ENCODE assay signal across 1 cellular context in genomic region chr22:50084570-50084969, GRCh38.
TF ChIP-seq lines count a peak whose summit lies in the region.

No MANE protein-coding gene starts in this region.

TF ChIP-seq in K562, 482 proteins besides CTCF, POLR2A, EP300 and RAD21:
- TF ChIP-seq MTF1 (CRISPR knock-in tag; IDR thresholded peaks at IDR 0.05; ENCODE audit: borderline replicate concordance) (no peak), ZBTB33 (CRISPR knock-in tag; IDR thresholded peaks at IDR 0.05) (peak; percentile 53)
TF ChIP-seq in K562: peak in this region for 1.
